Comparison of ENCODE assay signal across 19 cellular contexts in genomic region chr21:45947716-45948255, GRCh38. TPM values are rescaled to one million over a fixed set of nuclear protein-coding genes. Genes with fewer than 3 reads are reported as not detected.
"Had no signal": no experiment of that assay in that cellular context is flagged by ENCODE, and none has a peak within 500 bp of the region (broad histone marks: within the 10 kb centered on the region; RNA-seq: fewer than 3 reads in every experiment).

No MANE protein-coding gene starts in this region.

- H3K36me3 ChIP-seq: left ventricle myocardium inferior, ovary, right atrium auricular region, spleen, suprapubic skin, thoracic aorta, tibial artery, uterus had no signal

- H3K27ac ChIP-seq: left ventricle myocardium inferior, ovary, right atrium auricular region, spleen, suprapubic skin, uterus had no signal

- H3K4me3 ChIP-seq: left ventricle myocardium inferior, mucosa of descending colon, ovary, right atrium auricular region, spleen, suprapubic skin, thoracic aorta, tibial artery, uterus had no signal

- H3K27me3 ChIP-seq: ovary, right atrium auricular region, suprapubic skin, tibial artery, uterus had no signal

- H3K9me3 ChIP-seq: left ventricle myocardium inferior, mucosa of descending colon, ovary, right atrium auricular region, spleen, suprapubic skin, thoracic aorta, tibial artery, uterus had no signal

- DNase-seq: hypothalamus; immature natural killer cell; kidney; left ventricle myocardium inferior; midbrain; mucosa of descending colon; naive thymus-derived CD4-positive, alpha-beta T cell; nucleus accumbens; ovary; small intestine; spleen; stimulated activated CD4-positive, alpha-beta T cell treated with anti-CD3 and anti-CD28 coated beads, Interleukin-4, amount 100 ng/mL, for 24 hours; stimulated activated naive CD4-positive, alpha-beta T cell; tibial artery; uterus had no signal

RNA-seq across cellular contexts. Expression of gene COL6A1, which starts 33.8 kb away (rescaled TPM):
- total RNA-seq: natural killer cell treated with Interleukin-12 subunit alpha and Interleukin-12 subunit beta and Interleukin-15 and Interleukin-18, amount 100 ng/mL, for 72 hours had no signal
